Comparison of ENCODE assay signal across 8 cellular contexts in genomic region chr5:154755361-154756202, GRCh38. TPM values are rescaled to one million over a fixed set of nuclear protein-coding genes. Genes with fewer than 3 reads are reported as not detected.
A peak's percentile ranks its signal among the peaks of the same experiment; 100 is the strongest.
DNase-seq lines count a peak whose midpoint lies in the region; ATAC-seq and TF ChIP-seq lines count a peak whose summit lies in the region.

Gene LARP1 (plus strand): TSS chr5:154755377. CDS start chr5:154755758, 381 bp downstream.

- no peak for DNase-seq in activated CD8-positive, alpha-beta memory T cell treated with anti-CD3 and anti-CD28 coated beads, Interleukin-2, amount 50 U/mL, for 48 hours
- DNase-seq in SK-MEL-5 (ENCODE audit: low read depth, low spot score) (no peak), colonic mucosa (peak; percentile 40), AML-193 (lab: John Stamatoyannopoulos, UW) (no peak)

- H3K9ac ChIP-seq in colonic mucosa (ENCODE audit: low read depth in 2 of 2, low read length in 2 of 2), result peak within 1 kb of the TSS; percentile 95
- peak within 1 kb of the TSS; percentile 92 to 93 for H3K9ac ChIP-seq in liver (ENCODE audit: low read depth in 1 of 2, low read length in 2 of 2)

- in situ Hi-C loops in SK-MEL-5 (cut with HindIII; ENCODE audit: low pct_unique_long_range_greater_than_20kb, low sequenced_read_pairs), result no loop called here

- no peak for TF ChIP-seq CTCF in colonic mucosa (IDR thresholded peaks at IDR 0.05)
- no peak for TF ChIP-seq CTCF in liver (IDR thresholded peaks at IDR 0.05; ENCODE audit: low read depth, low read length, missing input control)
- no peak for TF ChIP-seq CTCF in subcutaneous adipose tissue (IDR thresholded peaks at IDR 0.05; ENCODE audit: low read depth)

- H3K4me3 ChIP-seq in colonic mucosa (peak within 1 kb of the TSS; percentile 95), liver (ENCODE audit: low read depth in 1 of 3, low read length in 3 of 3) (peak within 1 kb of the TSS; percentile 94 to 97 (median 97))

- CTCF ChIA-PET in activated CD8-positive, alpha-beta memory T cell treated with anti-CD3 and anti-CD28 coated beads for 36 hours (lab: Charles Lee), result no interaction called here

- H3K27me3 ChIP-seq in colonic mucosa (no peaks in the 10 kb centered on the region), liver (ENCODE audit: control insufficient read depth in 4 of 4, insufficient read depth in 4 of 4, low read length in 3 of 4) (no peaks in the 10 kb centered on the region)

- peak; percentile 7 for ATAC-seq in HG02973 (IDR thresholded peaks at IDR 0.05; ENCODE audit: unreplicated experiment)

- H3K4me1 ChIP-seq in colonic mucosa (peaks cover 6% of the 10 kb centered on the region), liver (ENCODE audit: control insufficient read depth in 4 of 4, insufficient read depth in 4 of 4, low read length in 3 of 4) (peaks cover 0 to 39% (median 27%) of the 10 kb centered on the region in 4 donors)

- intact Hi-C loops in colonic mucosa (cut with DNase I), result no loop called here

- WGBS in liver, result under 1% methylated on average over 99 of the region's 99 CpGs

- TF ChIP-seq RAD21 in liver (IDR thresholded peaks at IDR 0.05), result no peak

- POLR2A ChIA-PET in activated CD8-positive, alpha-beta memory T cell treated with anti-CD3 and anti-CD28 coated beads for 36 hours (lab: Charles Lee), result interaction anchor here (0.5 kb wide), 1 partner anchor 77 kb away, joined by 3 read pairs; no protein-coding TSS in a partner anchor

- H3K36me3 ChIP-seq in colonic mucosa (no peaks in the 10 kb centered on the region), liver (ENCODE audit: control insufficient read depth in 4 of 4, insufficient read depth in 3 of 4, low read depth in 1 of 4, low read length in 3 of 4) (no peaks in the 10 kb centered on the region)

- H3K9me3 ChIP-seq in colonic mucosa, result no peaks in the 10 kb centered on the region
- H3K9me3 ChIP-seq in liver (ENCODE audit: control insufficient read depth in 4 of 4, low read length in 3 of 4), result no peaks in the 10 kb centered on the region

- peak within 1 kb of the TSS; percentile 94 for H3K27ac ChIP-seq in colonic mucosa
- peak within 1 kb of the TSS; percentile 94 to 95 for H3K27ac ChIP-seq in liver (ENCODE audit: low read depth in 1 of 2, low read length in 2 of 2)

TF ChIP-seq in liver, 16 proteins besides CTCF, POLR2A, EP300 and RAD21:
- TF ChIP-seq HNF4A (conservative IDR thresholded peaks at IDR 0.05) (no peak), NR2F2 (IDR thresholded peaks at IDR 0.05) (no peak), SP1 (IDR thresholded peaks at IDR 0.05) (no peak), YY1 (IDR thresholded peaks at IDR 0.05) (no peak), TAF1 (conservative IDR thresholded peaks at IDR 0.05) (no peak), HNF4G (IDR thresholded peaks at IDR 0.05) (no peak), FOXA2 (IDR thresholded peaks at IDR 0.05) (no peak), FOXA1 (IDR thresholded peaks at IDR 0.05) (no peak), RXRA (IDR thresholded peaks at IDR 0.05) (no peak), EGR1 (IDR thresholded peaks at IDR 0.05; ENCODE audit: low read depth in 2 of 2) (no peak)

RNA-seq across cellular contexts. Expression of gene LARP1, which starts in this region (rescaled TPM):
- total RNA-seq in activated CD8-positive, alpha-beta memory T cell treated with anti-CD3 and anti-CD28 coated beads for 36 hours, result 100 to 1,000 TPM; 341 to 343 TPM
- 47.6 and 54.5 TPM in 2 replicates for total RNA-seq in SK-MEL-5 (2014; rRNA removed; shearing (Covaris generic))
- polyA plus RNA-seq in SK-MEL-5 (2015; cell fraction: cytosol; rRNA removed), result 89.1 and 126 TPM in 2 replicates
- 66.1 and 66.2 TPM in 2 replicates for polyA plus RNA-seq in SK-MEL-5 (2015; cell fraction: nucleus; rRNA removed)
- total RNA-seq in colonic mucosa (100 to 1,000 TPM; 116 to 201 TPM), liver (10 to 100 TPM; 37.7 to 74.1 TPM), subcutaneous adipose tissue (100 to 1,000 TPM in 2 of 4 donors, 10 to 100 TPM in 2; 77.7 to 172 (median 94.7) TPM)
- polyA plus RNA-seq in liver, result 10 to 100 TPM; 26.0 to 27.5 TPM
